1 cellular context compared by ENCODE assay signal in genomic region chr17:50642722-50643656, GRCh38.
TF ChIP-seq lines count a peak whose summit lies in the region.

No MANE protein-coding gene starts in this region.

TF ChIP-seq in A549, 52 proteins besides CTCF, POLR2A, EP300 and RAD21 (continued from another document):
- TF ChIP-seq POLR2AphosphoS2 (conservative IDR thresholded peaks at IDR 0.05; ENCODE audit: low read length) (0 out of 2 replicates have a peak, but pooled peaks have one; percentile 3), JUN (IDR thresholded peaks at IDR 0.05) (0 out of 5 replicates have a peak, but pooled peaks have one; percentile 25 to 39), RNF2 (IDR thresholded peaks at IDR 0.05; ENCODE audit: borderline replicate concordance, low read depth) (no peak), FOSL2 (IDR thresholded peaks at IDR 0.05) (no peak), FOSL2 (CRISPR knock-in tag; IDR thresholded peaks at IDR 0.05) (peak; percentile 59), MYC (IDR thresholded peaks at IDR 0.05; ENCODE audit: borderline replicate concordance, low read length) (0 out of 2 replicates have a peak, but pooled peaks have one; percentile 30), ZSCAN20 (CRISPR knock-in tag; IDR thresholded peaks at IDR 0.05) (no peak)
